11 cellular contexts compared by ENCODE assay signal in genomic region chr13:41133951-41134350, GRCh38. TPM values are rescaled to one million over a fixed set of nuclear protein-coding genes. Genes with fewer than 3 reads are reported as not detected.
A peak's percentile ranks its signal among the peaks of the same experiment; 100 is the strongest.
DNase-seq lines count a peak whose midpoint lies in the region; ATAC-seq and TF ChIP-seq lines count a peak whose summit lies in the region.
"Had no signal": no experiment of that assay in that cellular context is flagged by ENCODE, and none has a peak within 500 bp of the region (broad histone marks: within the 10 kb centered on the region; RNA-seq: fewer than 3 reads in every experiment).

No MANE protein-coding gene starts in this region.

- H4K20me1 ChIP-seq in smooth muscle cell (ENCODE audit: low read depth), result no peaks in the 10 kb centered on the region

- H3F3A ChIP-seq in smooth muscle cell (ENCODE audit: low read depth), result no peaks in the 10 kb centered on the region

- TF ChIP-seq CTCF in endothelial cell (IDR thresholded peaks at IDR 0.05; ENCODE audit: unreplicated experiment) (no peak), smooth muscle cell (IDR thresholded peaks at IDR 0.05; ENCODE audit: borderline replicate concordance, insufficient read depth, poor library complexity, severe bottlenecking) (no peak)

- peak overlapping the region; percentile 96 for H3K27ac Mint-ChIP-seq in activated T-cell treated with anti-CD3 and anti-CD28 coated beads, Interleukin-2, amount 50 U/mL, for 24 hours
- H3K27ac Mint-ChIP-seq in endothelial cell (ENCODE audit: unreplicated experiment), result no peak overlapping the region

- no peaks in the 10 kb centered on the region for H3K27me3 ChIP-seq in smooth muscle cell (ENCODE audit: low read depth)

- H3K27ac ChIP-seq in smooth muscle cell (ENCODE audit: low read depth), result no peak overlapping the region

- DNase-seq in activated T-cell treated with anti-CD3 and anti-CD28 coated beads, Interleukin-2, amount 50 U/mL, for 24 hours, result no peak
- no peak for DNase-seq in activated T-cell treated with anti-CD3 and anti-CD28 coated beads, Interleukin-2, amount 50 U/mL, for 1 hour
- peak; percentile 60 for DNase-seq in SK-MEL-5 (ENCODE audit: low read depth, low spot score)
- DNase-seq in endothelial cell (ENCODE audit: low spot score), result no peak
- no peak for DNase-seq in smooth muscle cell (lab: John Stamatoyannopoulos, UW; ENCODE audit: unreplicated experiment)
- no peak for DNase-seq in COR-L47 (lab: John Stamatoyannopoulos, UW)
- DNase-seq in activated CD8-positive, alpha-beta memory T cell treated with anti-CD3 and anti-CD28 coated beads for 24 hours, result no peak
- DNase-seq: foreskin melanocyte, SW 1271 had no signal

- H3K9ac ChIP-seq in smooth muscle cell (ENCODE audit: low read depth), result no peak overlapping the region

- H2AFZ ChIP-seq in smooth muscle cell (ENCODE audit: low read depth), result no peak overlapping the region

- peak overlapping the region; percentile 94 for H3K4me2 ChIP-seq in smooth muscle cell

- H3K4me1 Mint-ChIP-seq in activated T-cell treated with anti-CD3 and anti-CD28 coated beads, Interleukin-2, amount 50 U/mL, for 24 hours (ENCODE audit: low read depth), result peaks cover 48% of the 10 kb centered on the region
- peaks cover 22% of the 10 kb centered on the region for H3K4me1 Mint-ChIP-seq in endothelial cell (ENCODE audit: unreplicated experiment)

- no peaks in the 10 kb centered on the region for H3K9me3 ChIP-seq in smooth muscle cell (replicated peaks; ENCODE audit: low read depth)

- no peak for ATAC-seq in GM19463 (IDR thresholded peaks at IDR 0.05; ENCODE audit: unreplicated experiment)

- H3K4me3 ChIP-seq in smooth muscle cell, result no peak overlapping the region
- H3K4me3 ChIP-seq: lung had no signal

- peaks cover 16% of the 10 kb centered on the region for H3K79me2 ChIP-seq in smooth muscle cell (ENCODE audit: low read depth)

- peaks cover 24% of the 10 kb centered on the region for H3K4me1 ChIP-seq in smooth muscle cell (ENCODE audit: low read depth)

- in situ Hi-C loops in SK-MEL-5 (cut with HindIII; ENCODE audit: low pct_unique_long_range_greater_than_20kb, low sequenced_read_pairs), result no loop called here

- H3K27me3 Mint-ChIP-seq in activated T-cell treated with anti-CD3 and anti-CD28 coated beads, Interleukin-2, amount 50 U/mL, for 24 hours, result no peaks in the 10 kb centered on the region
- H3K27me3 Mint-ChIP-seq in endothelial cell (ENCODE audit: unreplicated experiment), result peaks cover 2% of the 10 kb centered on the region

- 98% methylated on average over 6 of the region's 6 CpGs for WGBS in smooth muscle cell (ENCODE audit: low lambda C conversion rate)

- H3K36me3 Mint-ChIP-seq in activated T-cell treated with anti-CD3 and anti-CD28 coated beads, Interleukin-2, amount 50 U/mL, for 24 hours (ENCODE audit: low read depth), result peaks cover 31% of the 10 kb centered on the region
- no peaks in the 10 kb centered on the region for H3K36me3 Mint-ChIP-seq in endothelial cell (ENCODE audit: low read depth, unreplicated experiment)

- H3K9me3 Mint-ChIP-seq in activated T-cell treated with anti-CD3 and anti-CD28 coated beads, Interleukin-2, amount 50 U/mL, for 24 hours, result no peaks in the 10 kb centered on the region
- H3K9me3 Mint-ChIP-seq in endothelial cell (ENCODE audit: unreplicated experiment), result no peaks in the 10 kb centered on the region

- H3K4me3 Mint-ChIP-seq in activated T-cell treated with anti-CD3 and anti-CD28 coated beads, Interleukin-2, amount 50 U/mL, for 24 hours, result peak overlapping the region; percentile 93
- peak overlapping the region; percentile 90 for H3K4me3 Mint-ChIP-seq in endothelial cell (ENCODE audit: unreplicated experiment)

- H3K36me3 ChIP-seq in smooth muscle cell (ENCODE audit: low read depth), result no peaks in the 10 kb centered on the region

RNA-seq across cellular contexts. Expression of gene KBTBD6, which starts 1.3 kb away (rescaled TPM):
- 12.7 and 14.3 TPM in 2 replicates for total RNA-seq in SK-MEL-5 (2014; rRNA removed; shearing (Covaris generic))
- 9.5 and 11.6 TPM in 2 replicates for polyA plus RNA-seq in SK-MEL-5 (2015; cell fraction: cytosol; rRNA removed)
- 6.5 and 9.9 TPM in 2 replicates for polyA plus RNA-seq in SK-MEL-5 (2015; cell fraction: nucleus; rRNA removed)
- total RNA-seq in endothelial cell (ENCODE audit: unreplicated experiment) (5.3 TPM), smooth muscle cell (6.9 and 11.5 TPM in 2 replicates)
- polyA plus RNA-seq in smooth muscle cell, result 5.3 and 6.5 TPM in 2 replicates
